10 cellular contexts compared by ENCODE assay signal in the genomic region with DNA sequence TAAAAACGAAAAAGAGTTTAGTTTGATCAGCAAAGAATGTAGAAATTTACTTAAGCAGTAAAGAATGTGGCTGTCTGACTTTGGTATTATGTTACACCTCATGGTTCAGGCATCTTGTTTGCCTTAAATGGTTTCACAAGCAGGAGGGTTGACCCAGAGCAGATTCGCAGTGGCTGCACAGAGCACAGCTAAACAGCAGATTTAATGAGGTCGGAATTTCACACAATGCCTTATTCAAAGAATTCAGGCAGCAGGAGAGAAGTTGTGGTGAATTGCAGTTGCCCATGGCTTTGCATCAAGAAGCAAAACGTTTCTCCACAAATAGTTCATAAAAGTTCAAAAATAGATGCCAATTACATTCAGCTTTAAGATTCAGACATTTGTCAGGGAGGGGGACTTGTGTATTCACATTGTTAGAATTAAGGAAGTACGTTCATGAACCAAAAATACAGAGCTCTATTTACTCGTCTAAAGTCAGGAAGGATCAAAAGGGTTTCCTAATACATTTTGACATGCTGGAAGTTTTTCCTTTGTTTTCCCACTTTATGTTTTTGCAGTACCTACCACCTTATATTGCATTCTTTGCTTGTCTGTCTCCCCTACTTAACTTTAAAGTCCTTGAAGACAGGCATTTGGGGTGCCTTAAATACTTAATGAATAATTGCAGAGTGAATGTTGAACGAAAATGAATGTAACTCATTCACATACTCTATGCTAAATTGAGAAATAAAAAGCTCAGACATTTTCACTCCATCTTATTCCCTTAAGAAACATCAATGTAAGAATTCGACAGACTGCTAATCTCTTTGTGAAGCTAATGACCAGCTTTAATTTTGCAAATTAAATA.
A peak's percentile ranks its signal among the peaks of the same experiment; 100 is the strongest.
DNase-seq lines count a peak whose midpoint lies in the region; ATAC-seq and TF ChIP-seq lines count a peak whose summit lies in the region.
"Had no signal": no experiment of that assay in that cellular context is flagged by ENCODE, and none has a peak within 500 bp of the region (broad histone marks: within the 10 kb centered on the region; RNA-seq: fewer than 3 reads in every experiment).

No MANE protein-coding gene starts in this region.

- peak; percentile 59 to 88 for ATAC-seq in lower lobe of right lung
- ATAC-seq in GM18858 (IDR thresholded peaks at IDR 0.05; ENCODE audit: unreplicated experiment), result no peak

- no peak overlapping the region for H3K4me3 Mint-ChIP-seq in activated T-cell treated with anti-CD3 and anti-CD28 coated beads, Interleukin-2, amount 50 U/mL, for 24 hours
- H3K4me3 Mint-ChIP-seq: CD4-positive, CD25-positive, alpha-beta regulatory T cell had no signal

- H3K4me3 ChIP-seq in lower lobe of right lung (no peak overlapping the region), uterus (no peak overlapping the region)

- intact Hi-C loops in lower lobe of right lung (cut with DNase I) (no loop called here), uterus (cut with DNase I; ENCODE audit: low total_unique reads) (no loop called here)

- peaks cover 3% of the 10 kb centered on the region for H3K27me3 Mint-ChIP-seq in activated T-cell treated with anti-CD3 and anti-CD28 coated beads, Interleukin-2, amount 50 U/mL, for 24 hours
- H3K27me3 Mint-ChIP-seq: CD4-positive, CD25-positive, alpha-beta regulatory T cell had no signal

- DNase-seq in NOMO-1 treated with DMSO at 0.1 percent for 48 hours (lab: John Stamatoyannopoulos, UW; ENCODE audit: unreplicated experiment) (peak; percentile 45), NOMO-1 treated with dmso at 0.1 percent for 144 hours (lab: John Stamatoyannopoulos, UW; ENCODE audit: unreplicated experiment) (no peak), cerebellar cortex (ENCODE audit: low spot score) (peak; percentile 87), lower lobe of right lung (no peak), uterus (peak; percentile 24 to 50)
- DNase-seq in activated T-cell treated with anti-CD3 and anti-CD28 coated beads, Interleukin-2, amount 50 U/mL, for 24 hours, result no peak
- no peak for DNase-seq in stimulated activated CD4-positive, alpha-beta T cell treated with anti-CD3 and anti-CD28 coated beads, Interleukin-15, amount 100 ng/mL, for 24 hours
- DNase-seq: CD4-positive, CD25-positive, alpha-beta regulatory T cell had no signal

- no peak for TF ChIP-seq CTCF in lower lobe of right lung (IDR thresholded peaks at IDR 0.05)
- no peak for TF ChIP-seq CTCF in uterus (IDR thresholded peaks at IDR 0.05)

- H3K27me3 ChIP-seq in lower lobe of right lung (ENCODE audit: low read depth), result no peaks in the 10 kb centered on the region
- no peaks in the 10 kb centered on the region for H3K27me3 ChIP-seq in uterus

- H3K4me1 Mint-ChIP-seq in activated T-cell treated with anti-CD3 and anti-CD28 coated beads, Interleukin-2, amount 50 U/mL, for 24 hours (ENCODE audit: low read depth), result no peaks in the 10 kb centered on the region
- H3K4me1 Mint-ChIP-seq: CD4-positive, CD25-positive, alpha-beta regulatory T cell had no signal

- H3K9me3 Mint-ChIP-seq in activated T-cell treated with anti-CD3 and anti-CD28 coated beads, Interleukin-2, amount 50 U/mL, for 24 hours, result no peaks in the 10 kb centered on the region

- H3K36me3 Mint-ChIP-seq in activated T-cell treated with anti-CD3 and anti-CD28 coated beads, Interleukin-2, amount 50 U/mL, for 24 hours (ENCODE audit: low read depth), result no peaks in the 10 kb centered on the region
- H3K36me3 Mint-ChIP-seq: CD4-positive, CD25-positive, alpha-beta regulatory T cell had no signal

- no peaks in the 10 kb centered on the region for H3K4me1 ChIP-seq in lower lobe of right lung
- no peaks in the 10 kb centered on the region for H3K4me1 ChIP-seq in uterus

- no peak for TF ChIP-seq POLR2A in uterus (IDR thresholded peaks at IDR 0.05)

- H3K27ac ChIP-seq in lower lobe of right lung (peak overlapping the region; percentile 40), uterus (peak overlapping the region; percentile 68 to 80)
- H3K27ac ChIP-seq: VCaP had no signal

- H3K36me3 ChIP-seq in lower lobe of right lung, result no peaks in the 10 kb centered on the region
- H3K36me3 ChIP-seq in uterus, result no peaks in the 10 kb centered on the region

- H3K27ac Mint-ChIP-seq in activated T-cell treated with anti-CD3 and anti-CD28 coated beads, Interleukin-2, amount 50 U/mL, for 24 hours, result no peak overlapping the region
- H3K27ac Mint-ChIP-seq: CD4-positive, CD25-positive, alpha-beta regulatory T cell had no signal

- H3K9me3 ChIP-seq in lower lobe of right lung, result peaks cover 4% of the 10 kb centered on the region
- H3K9me3 ChIP-seq in uterus, result no peaks in the 10 kb centered on the region

Comparison
In these comparisons a context has a peak if more than half of its experiments do, and no peak if none do; other contexts are left out.
1. DNase-seq: peak in NOMO-1 treated with DMSO at 0.1 percent for 48 hours (single experiment), cerebellar cortex (single experiment) and uterus (2 of 2); none in NOMO-1 treated with dmso at 0.1 percent for 144 hours (single experiment), lower lobe of right lung (single experiment), activated T-cell treated with anti-CD3 and anti-CD28 coated beads, Interleukin-2, amount 50 U/mL, for 24 hours (single experiment) and stimulated activated CD4-positive, alpha-beta T cell treated with anti-CD3 and anti-CD28 coated beads, Interleukin-15, amount 100 ng/mL, for 24 hours (single experiment).